25 cellular contexts compared by ENCODE assay signal in genomic region chr2:48819206-48819605, GRCh38.
"Had no signal": no experiment of that assay in that cellular context is flagged by ENCODE, and none has a peak within 500 bp of the region (broad histone marks: within the 10 kb centered on the region; RNA-seq: fewer than 3 reads in every experiment).

No MANE protein-coding gene starts in this region.

- H3K9me3 ChIP-seq: esophagus squamous epithelium, gastroesophageal sphincter had no signal

- H3K36me3 ChIP-seq: brain microvascular endothelial cell, esophagus squamous epithelium, gastroesophageal sphincter, WERI-Rb-1 had no signal

- DNase-seq: activated B cell treated with CpG ODN at 0.5 μM for 24 hours; activated CD4-positive, alpha-beta T cell treated with anti-CD3 and anti-CD28 coated beads for 48 hours; activated CD4-positive, alpha-beta T cell treated with anti-CD3 and anti-CD28 coated beads, Interleukin-2, amount 50 U/mL, for 1 hour; activated CD4-positive, alpha-beta T cell treated with anti-CD3 and anti-CD28 coated beads, Interleukin-2, amount 50 U/mL, for 48 hours; activated CD8-positive, alpha-beta memory T cell treated with anti-CD3 and anti-CD28 coated beads for 24 hours; activated CD8-positive, alpha-beta T cell treated with anti-CD3 and anti-CD28 coated beads for 36 hours; activated effector memory CD4-positive, alpha-beta T cell treated with Interleukin-2 at 50 U/mL for 16 hours; activated gamma-delta T cell treated with Interleukin-2 at 50 U/mL for 16 hours; activated naive CD4-positive, alpha-beta T cell treated with anti-CD3 and anti-CD28 coated beads, Interleukin-2, amount 50 U/mL, for 16 hours; activated naive CD4-positive, alpha-beta T cell treated with Interleukin-2 at 50 U/mL for 16 hours; activated T-cell treated with anti-CD3 and anti-CD28 coated beads, Interleukin-2, amount 50 U/mL, for 4 hours; amniotic stem cell; anterior cingulate cortex; brain microvascular endothelial cell; effector CD4-positive, alpha-beta T cell; effector memory CD8-positive, alpha-beta T cell; erythroblast; esophagus squamous epithelium; foreskin melanocyte; T-helper 1 cell; T-helper 17 cell; T1000; WERI-Rb-1 had no signal

- H3K4me3 ChIP-seq: coronary artery, esophagus squamous epithelium, gastroesophageal sphincter had no signal

- H3K4me1 ChIP-seq: esophagus squamous epithelium, gastroesophageal sphincter had no signal

- H3K27me3 ChIP-seq: brain microvascular endothelial cell, esophagus squamous epithelium, gastroesophageal sphincter had no signal

- H3K27ac ChIP-seq: brain microvascular endothelial cell, coronary artery, esophagus squamous epithelium, gastroesophageal sphincter, WERI-Rb-1 had no signal
